Comparison of ENCODE assay signal across 13 cellular contexts in genomic region chr7:143387156-143387975, GRCh38. TPM values are rescaled to one million over a fixed set of nuclear protein-coding genes. Genes with fewer than 3 reads are reported as not detected.
DNase-seq lines count a peak whose midpoint lies in the region; ATAC-seq, FAIRE-seq and TF ChIP-seq lines count a peak whose summit lies in the region.
"Had no signal": no experiment of that assay in that cellular context is flagged by ENCODE, and none has a peak within 500 bp of the region (broad histone marks: within the 10 kb centered on the region; RNA-seq: fewer than 3 reads in every experiment).

No MANE protein-coding gene starts in this region.

- H3K4me1 Mint-ChIP-seq in naive thymus-derived CD8-positive, alpha-beta T cell: peaks cover 9 to 26% (median 18%) of the 10 kb centered on the region in 4 donors

- 82 to 85% methylated on average over 21 to 23 of the region's 23 CpGs for WGBS in GM23248 (ENCODE audit: low coverage in 1 of 2, low lambda C conversion rate in 2 of 2, missing lambda C conversion rate in 2 of 2), 2 experiments

- DNase-seq in GM23248 (peak; percentile 16), bronchial epithelial cell (ENCODE audit: low read depth) (no peak), ecto neural progenitor cell (ENCODE audit: low spot score) (no peak), hippocampal formation (lab: John Stamatoyannopoulos, UW) (no peak)
- no peak for DNase-seq in naive thymus-derived CD8-positive, alpha-beta T cell
- DNase-seq: activated CD4-positive, alpha-beta T cell treated with anti-CD3 and anti-CD28 coated beads, Interleukin-2, amount 50 U/mL, for 1 hour; NCI-H1105 had no signal

- H3K36me3 Mint-ChIP-seq in naive thymus-derived CD8-positive, alpha-beta T cell: peaks cover 0 to 47% (median 0%) of the 10 kb centered on the region in 3 donors

- peaks cover 86% of the 10 kb centered on the region for H3F3A ChIP-seq in GM23248 (ENCODE audit: insufficient read depth)

- no peak for ATAC-seq in naive thymus-derived CD8-positive, alpha-beta T cell
- no peak for ATAC-seq in HG03442 (IDR thresholded peaks at IDR 0.05; ENCODE audit: unreplicated experiment)
- no peak for ATAC-seq in HG03135 (IDR thresholded peaks at IDR 0.05; ENCODE audit: unreplicated experiment)

- H2AFZ ChIP-seq in GM23248: no peak overlapping the region

- TF ChIP-seq CTCF in bronchial epithelial cell (IDR thresholded peaks at IDR 0.05; ENCODE audit: insufficient read depth, low read length, severe bottlenecking): peak; percentile 25

- H3K4me2 ChIP-seq in BLaER1 (peak overlapping the region; percentile 99), GM23248 (ENCODE audit: unreplicated experiment) (no peak overlapping the region)

- peak overlapping the region in 8 of 10 donors; percentile 53 to 85 (median 68) for H3K27ac Mint-ChIP-seq in naive thymus-derived CD8-positive, alpha-beta T cell
- H3K27ac Mint-ChIP-seq: activated naive CD4-positive, alpha-beta T cell treated with anti-CD3 and anti-CD28 coated beads, Interleukin-2, amount 50 U/mL, for 24 hours had no signal

- no peaks in the 10 kb centered on the region for H3K9me3 ChIP-seq in BLaER1
- no peaks in the 10 kb centered on the region for H3K9me3 ChIP-seq in GM23248 (ENCODE audit: low read depth)

- H3K27me3 Mint-ChIP-seq in naive thymus-derived CD8-positive, alpha-beta T cell: no peaks in the 10 kb centered on the region
- H3K27me3 Mint-ChIP-seq: activated naive CD4-positive, alpha-beta T cell treated with anti-CD3 and anti-CD28 coated beads, Interleukin-2, amount 50 U/mL, for 24 hours had no signal

- no peaks in the 10 kb centered on the region for H3K9me2 ChIP-seq in GM23248 (ENCODE audit: insufficient read depth)

- no peak for FAIRE-seq in bronchial epithelial cell (lab: Jason Lieb, UNC)

- peaks cover 53% of the 10 kb centered on the region for H3K4me1 ChIP-seq in BLaER1
- peaks cover 52% of the 10 kb centered on the region for H3K4me1 ChIP-seq in GM23248 (ENCODE audit: insufficient read depth)

- peaks cover 37% of the 10 kb centered on the region for H4K20me1 ChIP-seq in BLaER1
- peaks cover 25% of the 10 kb centered on the region for H4K20me1 ChIP-seq in GM23248 (ENCODE audit: insufficient read depth)

- H3K4me3 Mint-ChIP-seq in naive thymus-derived CD8-positive, alpha-beta T cell: no peak overlapping the region
- H3K4me3 Mint-ChIP-seq: activated naive CD4-positive, alpha-beta T cell treated with anti-CD3 and anti-CD28 coated beads, Interleukin-2, amount 50 U/mL, for 24 hours had no signal

- POLR2A ChIA-PET in naive thymus-derived CD8-positive, alpha-beta T cell (lab: Charles Lee): interaction anchor here (0.8 to 11.9 kb wide), 5 partner anchors 8 to 107 kb away, joined by 3 to 91 read pairs (median 9); partner anchors contain the start of gene EPHA1

- H3K36me3 ChIP-seq in BLaER1: peaks cover 44% of the 10 kb centered on the region
- peaks cover 31% of the 10 kb centered on the region for H3K36me3 ChIP-seq in GM23248 (ENCODE audit: low read depth)
- H3K36me3 ChIP-seq in bronchial epithelial cell (ENCODE audit: control insufficient read depth, insufficient read depth, low read length): peaks cover 51% of the 10 kb centered on the region

- no peaks in the 10 kb centered on the region for H3K9me3 Mint-ChIP-seq in naive thymus-derived CD8-positive, alpha-beta T cell
- H3K9me3 Mint-ChIP-seq: activated naive CD4-positive, alpha-beta T cell treated with anti-CD3 and anti-CD28 coated beads, Interleukin-2, amount 50 U/mL, for 24 hours had no signal

- H3K27me3 ChIP-seq in BLaER1 (no peaks in the 10 kb centered on the region), GM23248 (replicated peaks; ENCODE audit: insufficient read depth) (no peaks in the 10 kb centered on the region), bronchial epithelial cell (ENCODE audit: control insufficient read depth, insufficient read depth, low read length) (no peaks in the 10 kb centered on the region)

- H3K27ac ChIP-seq in BLaER1 (no peak overlapping the region), GM23248 (0 out of 2 replicates have a peak overlapping the region, but pooled peaks have one; percentile 2)
- H3K27ac ChIP-seq: HL-60 had no signal

- no peak overlapping the region for H3K9ac ChIP-seq in BLaER1
- H3K9ac ChIP-seq in GM23248: no peak overlapping the region

- H3K4me3 ChIP-seq in BLaER1 (no peak overlapping the region), GM23248 (no peak overlapping the region), bronchial epithelial cell (ENCODE audit: low read depth, low read length) (no peak overlapping the region)

- H3K79me2 ChIP-seq in GM23248 (ENCODE audit: insufficient read depth): peaks cover 66% of the 10 kb centered on the region

- in situ Hi-C loops in GM23248 (cut with MboI): no loop called here

RNA-seq across cellular contexts. Expression of gene ZYX, which starts 6.2 kb away (rescaled TPM):
- 140 and 148 TPM in 2 replicates for total RNA-seq in GM23248 (2014; rRNA removed; shearing (Covaris generic))
- 380 and 396 TPM in 2 replicates for polyA plus RNA-seq in GM23248 (2016; fragmentation: Nextera tagmentation; extraction: Ambion mirVana)
- 9.2 and 10.6 TPM in 2 replicates for total RNA-seq in bronchial epithelial cell
- 100 to 1,000 TPM; 138 to 151 TPM for total RNA-seq in naive thymus-derived CD8-positive, alpha-beta T cell
- polyA plus RNA-seq in naive thymus-derived CD8-positive, alpha-beta T cell: 100 to 1,000 TPM in 1 of 3 donors, 10 to 100 TPM in 2; 58.6 to 142 (median 82.6) TPM

RNA-seq across cellular contexts. Expression of gene EPHA1, which starts 21.3 kb away (rescaled TPM):
- not detected in 2 replicates for total RNA-seq in GM23248 (2014; rRNA removed; shearing (Covaris generic))
- polyA plus RNA-seq in GM23248 (2016; fragmentation: Nextera tagmentation; extraction: Ambion mirVana): 0.80 and 0.83 TPM in 2 replicates
- 19.0 and 51.5 TPM in 2 replicates for total RNA-seq in bronchial epithelial cell
- 10 to 100 TPM; 44.8 to 44.9 TPM for total RNA-seq in naive thymus-derived CD8-positive, alpha-beta T cell
- 10 to 100 TPM; 10.1 to 37.1 (median 16.2) TPM for polyA plus RNA-seq in naive thymus-derived CD8-positive, alpha-beta T cell

RNA-seq across cellular contexts. Expression of gene FAM131B, which starts 24.9 kb away (rescaled TPM):
- 3.0 TPM in 2 replicates for total RNA-seq in GM23248 (2014; rRNA removed; shearing (Covaris generic))
- 0.50 and 1.1 TPM in 2 replicates for polyA plus RNA-seq in GM23248 (2016; fragmentation: Nextera tagmentation; extraction: Ambion mirVana)
- total RNA-seq in bronchial epithelial cell: 0.26 and 0.53 TPM in 2 replicates
- 1 to 10 TPM in 1 of 2 experiments, under 1 TPM in 1; 0.78 to 1.2 TPM for total RNA-seq in naive thymus-derived CD8-positive, alpha-beta T cell
- polyA plus RNA-seq in naive thymus-derived CD8-positive, alpha-beta T cell: 1 to 10 TPM in 1 of 3 donors, under 1 TPM in 2; 0.44 to 1.1 (median 0.54) TPM

RNA-seq across cellular contexts. Expression of gene TAS2R60, which starts 55.9 kb away (rescaled TPM):
- not detected in 2 replicates for total RNA-seq in GM23248 (2014; rRNA removed; shearing (Covaris generic))
- polyA plus RNA-seq in GM23248 (2016; fragmentation: Nextera tagmentation; extraction: Ambion mirVana): not detected in 2 replicates
- not detected in 2 replicates for total RNA-seq in bronchial epithelial cell
- 1 to 10 TPM in 1 of 2 experiments, under 1 TPM in 1; 0.96 to 1.0 TPM for total RNA-seq in naive thymus-derived CD8-positive, alpha-beta T cell
- under 1 TPM in 1 of 3 donors, not detected in 2; 0.23 TPM for polyA plus RNA-seq in naive thymus-derived CD8-positive, alpha-beta T cell
- total RNA-seq: mucosa of gallbladder had no signal

Comparison
In these comparisons a context has a peak if more than half of its experiments do, and no peak if none do; other contexts are left out.
1. RNA of gene ZYX, which starts 6.2 kb away (total RNA-seq): 138 to 151 TPM in naive thymus-derived CD8-positive, alpha-beta T cell and 140 to 148 TPM in GM23248; 9.2 to 10.6 TPM in bronchial epithelial cell; every median in the first group is over 10 times any median in the second.
2. RNA of gene EPHA1, which starts 21.3 kb away (total RNA-seq): 44.8 to 44.9 TPM in naive thymus-derived CD8-positive, alpha-beta T cell and 19.0 to 51.5 TPM in bronchial epithelial cell; not detected in GM23248; every median in the first group is over 10 times any median in the second.